In genomic region chr1:162835157-162835899, GRCh38 we compare ENCODE assay signal across 10 cellular contexts. TPM values are rescaled to one million over a fixed set of nuclear protein-coding genes. Genes with fewer than 3 reads are reported as not detected.
DNase-seq lines count a peak whose midpoint lies in the region; ATAC-seq and TF ChIP-seq lines count a peak whose summit lies in the region.
"Had no signal": no experiment of that assay in that cellular context is flagged by ENCODE, and none has a peak within 500 bp of the region (broad histone marks: within the 10 kb centered on the region; RNA-seq: fewer than 3 reads in every experiment).

No MANE protein-coding gene starts in this region.

- H3K4me3 Mint-ChIP-seq in activated T-helper 17 cell treated with anti-CD3 and anti-CD28 coated beads, Interleukin-2, amount 50 U/mL, for 72 hours: no peak overlapping the region
- no peak overlapping the region; a peak in 1 of 5 replicates for H3K4me3 Mint-ChIP-seq in H9

- no peak overlapping the region for H3K9ac ChIP-seq in H9 (ENCODE audit: extremely low read depth, insufficient read length, low read length)

- no peak overlapping the region for H4K91ac ChIP-seq in H9 (ENCODE audit: insufficient read length, low read depth, low read length)

- no CpG with 5 or more reads among the region's 3 CpGs for WGBS in H9 (ENCODE audit: extremely low coverage, insufficient read length, low lambda C conversion rate)

- H3K27me3 Mint-ChIP-seq in activated T-helper 17 cell treated with anti-CD3 and anti-CD28 coated beads, Interleukin-2, amount 50 U/mL, for 72 hours: peaks cover 17% of the 10 kb centered on the region
- no peaks in the 10 kb centered on the region for H3K27me3 Mint-ChIP-seq in H9 (ENCODE audit: low read depth)

- peaks cover 10% of the 10 kb centered on the region for H3K9me3 Mint-ChIP-seq in activated T-helper 17 cell treated with anti-CD3 and anti-CD28 coated beads, Interleukin-2, amount 50 U/mL, for 72 hours
- H3K9me3 Mint-ChIP-seq in H9: peaks cover 12 to 14% of the 10 kb centered on the region in 2 experiments

- no peak overlapping the region for H3K4me2 ChIP-seq in H9 (ENCODE audit: insufficient read depth, insufficient read length, low read length)

- no peak overlapping the region for H2BK15ac ChIP-seq in H9 (ENCODE audit: low read depth, low read length)

- no peak overlapping the region for H4K5ac ChIP-seq in H9 (ENCODE audit: insufficient read length, low read depth, low read length)

- no peak overlapping the region for H3K56ac ChIP-seq in H9 (ENCODE audit: insufficient read length, low read depth, low read length)

- no peak overlapping the region for H3K23ac ChIP-seq in H9 (ENCODE audit: insufficient read length, low read depth, low read length)

- no peak overlapping the region for H3T11ph ChIP-seq in H9 (ENCODE audit: low read length)

- no peak overlapping the region for H3K4ac ChIP-seq in H9 (ENCODE audit: low read depth, low read length)

- H3K79me1 ChIP-seq in H9 (ENCODE audit: insufficient read depth, low read depth, low read length, poor library complexity, severe bottlenecking): no peaks in the 10 kb centered on the region

- TF ChIP-seq CTCF in H9 (conservative IDR thresholded peaks at IDR 0.05): no peak

- no peaks in the 10 kb centered on the region for H3K79me2 ChIP-seq in H9 (ENCODE audit: insufficient read depth, low read length)

- no peak overlapping the region for H2AFZ ChIP-seq in H9 (ENCODE audit: low read length)

- H3K27ac Mint-ChIP-seq in activated T-helper 17 cell treated with anti-CD3 and anti-CD28 coated beads, Interleukin-2, amount 50 U/mL, for 72 hours: peak overlapping the region; percentile 76
- no peak overlapping the region for H3K27ac Mint-ChIP-seq in H9

- no peak overlapping the region for H3K14ac ChIP-seq in H9 (ENCODE audit: insufficient read depth, low read length)

- H2BK120ac ChIP-seq in H9 (ENCODE audit: low read depth, low read length, poor library complexity, severe bottlenecking): no peak overlapping the region

- H3K27me3 ChIP-seq in H9 (ENCODE audit: insufficient read depth, low read length): no peaks in the 10 kb centered on the region

- H3K9me3 ChIP-seq in H9 (ENCODE audit: control insufficient read depth, low read depth, low read length): no peaks in the 10 kb centered on the region

- H2BK5ac ChIP-seq in H9 (ENCODE audit: insufficient read length, low read length): no peak overlapping the region

- no peaks in the 10 kb centered on the region for H4K20me1 ChIP-seq in H9 (ENCODE audit: control insufficient read depth, insufficient read depth, insufficient read length)

- no peak overlapping the region for H4K8ac ChIP-seq in H9 (replicated peaks; ENCODE audit: insufficient read length, low read depth, low read length)

- no peak overlapping the region for H2BK12ac ChIP-seq in H9 (ENCODE audit: insufficient read length, low read depth, low read length)

- H3K23me2 ChIP-seq in H9 (ENCODE audit: insufficient read length, low read depth, low read length, poor library complexity, severe bottlenecking): no peaks in the 10 kb centered on the region

- no peaks in the 10 kb centered on the region for H3K36me3 Mint-ChIP-seq in activated T-helper 17 cell treated with anti-CD3 and anti-CD28 coated beads, Interleukin-2, amount 50 U/mL, for 72 hours (ENCODE audit: low read depth)
- H3K36me3 Mint-ChIP-seq in H9 (ENCODE audit: insufficient read depth in 1 of 3, low read depth in 3 of 3): peaks cover 5 to 8% (median 5%) of the 10 kb centered on the region in 3 experiments; a peak in 6 of 7 replicates

- no peak overlapping the region for H3K27ac ChIP-seq in H9 (ENCODE audit: insufficient read length, low read depth, low read length)

- no peak overlapping the region for H2AK5ac ChIP-seq in H9 (ENCODE audit: insufficient read length, low read length)

- peaks cover 5% of the 10 kb centered on the region for H3K4me1 Mint-ChIP-seq in activated T-helper 17 cell treated with anti-CD3 and anti-CD28 coated beads, Interleukin-2, amount 50 U/mL, for 72 hours
- H3K4me1 Mint-ChIP-seq in H9: peaks cover 11 to 14% of the 10 kb centered on the region in 2 experiments

- peaks cover 4% of the 10 kb centered on the region; the same call in 1 of the 2 replicates for H3K4me1 ChIP-seq in H9 (ENCODE audit: insufficient read depth, low read length)

- ATAC-seq in GM18498 (IDR thresholded peaks at IDR 0.05; ENCODE audit: unreplicated experiment) (peak; percentile 92), GM19452 (IDR thresholded peaks at IDR 0.05; ENCODE audit: unreplicated experiment) (peak; percentile 92), HG03025 (IDR thresholded peaks at IDR 0.05; ENCODE audit: low FRiP score, unreplicated experiment) (peak; percentile 79)
- ATAC-seq in activated T-helper 17 cell treated with anti-CD3 and anti-CD28 coated beads, Interleukin-2, amount 50 U/mL, for 72 hours (replicated peaks): peak; percentile 96

- H2BK20ac ChIP-seq in H9 (ENCODE audit: low read depth, low read length, poor library complexity, severe bottlenecking): no peak overlapping the region

- no peak overlapping the region for H3K18ac ChIP-seq in H9 (ENCODE audit: insufficient read length, low read depth, low read length)

- no peak for DNase-seq in OCI-M2 (lab: John Stamatoyannopoulos, UW; ENCODE audit: unreplicated experiment)
- DNase-seq in Kasumi-1 (lab: John Stamatoyannopoulos, UW): no peak
- DNase-seq in H9: no peak
- DNase-seq in dermis blood vessel endothelial cell: no peak
- DNase-seq: H7; stimulated activated CD4-positive, alpha-beta T cell treated with anti-CD3 and anti-CD28 coated beads, Interleukin-4, amount 100 ng/mL, for 4 hours had no signal

RNA-seq across cellular contexts. Expression of gene CCDC190, which starts 25.6 kb away (rescaled TPM):
- not detected for total RNA-seq in activated T-helper 17 cell treated with anti-CD3 and anti-CD28 coated beads, Interleukin-2, amount 50 U/mL, for 72 hours
- total RNA-seq in H9 (2021) (not detected in 2 replicates), dermis blood vessel endothelial cell (0.05 TPM in 1 of 2 replicates, not detected in the other)
- total RNA-seq: H7 had no signal

RNA-seq across cellular contexts. Expression of gene HSD17B7, which starts 44.8 kb away (rescaled TPM):
- total RNA-seq in activated T-helper 17 cell treated with anti-CD3 and anti-CD28 coated beads, Interleukin-2, amount 50 U/mL, for 72 hours: 10 to 100 TPM; 25.5 to 39.5 TPM
- 26.2 and 26.8 TPM in 2 replicates for total RNA-seq in H9 (2021)
- 18.7 and 30.2 TPM in 2 replicates for total RNA-seq in dermis blood vessel endothelial cell
